ENCODE assay signal across 26 cellular contexts in genomic region chr7:42575161-42575560, GRCh38.
"Had no signal": no experiment of that assay in that cellular context is flagged by ENCODE, and none has a peak within 500 bp of the region (broad histone marks: within the 10 kb centered on the region; RNA-seq: fewer than 3 reads in every experiment).

No MANE protein-coding gene starts in this region.

- ATAC-seq: activated T-helper 17 cell treated with anti-CD3 and anti-CD28 coated beads, Interleukin-2, amount 50 U/mL, for 72 hours; esophagus mucosa; foreskin keratinocyte; heart left ventricle; stimulated activated naive B cell treated with anti-CD40 and anti-IgM and Interleukin-4, amounts not matched to agents 10 μg/mL and 1 μg/mL and 100 μg/mL, for 72 hours had no signal

- FAIRE-seq: astrocyte, urothelium cell line had no signal

- H3K9me3 ChIP-seq: neutrophil, ovary, prostate gland, suprapubic skin had no signal

- H3K36me3 ChIP-seq: brain microvascular endothelial cell, heart left ventricle, neutrophil, ovary, prostate gland, stomach, suprapubic skin had no signal

- H3K4me1 ChIP-seq: foreskin keratinocyte, heart left ventricle, prostate gland had no signal

- H3K27me3 ChIP-seq: brain microvascular endothelial cell, heart left ventricle, neutrophil, ovary, stomach, suprapubic skin had no signal

- H3K27ac ChIP-seq: brain microvascular endothelial cell, foreskin keratinocyte, neutrophil, ovary, prostate gland, suprapubic skin had no signal

- H3K4me3 ChIP-seq: heart left ventricle, ovary, prostate gland, stomach, suprapubic skin had no signal

- DNase-seq: activated CD4-positive, alpha-beta memory T cell treated with anti-CD3 and anti-CD28 coated beads, Interleukin-2, amount 10 ng/mL, durations not matched to agents 7 days and 5 days; activated CD4-positive, alpha-beta T cell treated with anti-CD3 and anti-CD28 coated beads for 1 hour; activated CD4-positive, alpha-beta T cell treated with anti-CD3 and anti-CD28 coated beads, Interleukin-2, amount 10 ng/mL, durations not matched to agents 7 days and 5 days; activated CD8-positive, alpha-beta memory T cell treated with anti-CD3 and anti-CD28 coated beads, Interleukin-2, amount 50 U/mL, for 48 hours; activated gamma-delta T cell treated with Interleukin-2 at 50 U/mL for 16 hours; activated naive CD4-positive, alpha-beta T cell treated with anti-CD3 and anti-CD28 coated beads, Interleukin-2, amount 50 U/mL, for 16 hours; activated T-cell treated with anti-CD3 and anti-CD28 coated beads, Interleukin-2, amount 50 U/mL, for 24 hours; amniotic stem cell; brain microvascular endothelial cell; central memory CD4-positive, alpha-beta T cell; endodermal cell; foreskin keratinocyte; heart left ventricle; ovary; stimulated activated CD4-positive, alpha-beta T cell treated with anti-CD3 and anti-CD28 coated beads, Interleukin-15, amount 100 ng/mL, for 24 hours; stimulated activated CD4-positive, alpha-beta T cell treated with anti-CD3 and anti-CD28 coated beads, Interleukin-2, amount 100 ng/mL, for 24 hours; stimulated activated naive B cell treated with anti-CD40 and anti-IgM and Interleukin-4, amounts not matched to agents 10 μg/mL and 1 μg/mL and 100 μg/mL, for 72 hours; stomach; T1000 had no signal
